14 cellular contexts compared by ENCODE assay signal in the genomic region with DNA sequence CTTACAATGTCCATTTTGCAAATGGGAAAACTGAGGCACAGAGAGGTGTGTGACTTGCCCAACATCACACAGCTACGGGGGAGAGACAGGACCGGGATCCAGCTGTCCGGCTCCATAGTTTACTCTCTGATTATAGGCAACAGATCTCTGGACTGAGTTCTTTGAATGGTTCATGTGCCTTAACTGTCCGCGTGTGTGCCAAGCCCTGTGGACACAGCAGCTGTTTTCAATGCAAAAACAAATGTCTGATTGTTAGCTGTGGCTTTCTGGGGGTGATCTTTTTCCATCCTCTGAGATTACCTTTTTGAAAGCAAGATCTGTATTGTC.
A peak's percentile ranks its signal among the peaks of the same experiment; 100 is the strongest.
DNase-seq lines count a peak whose midpoint lies in the region; ATAC-seq and TF ChIP-seq lines count a peak whose summit lies in the region.
"Had no signal": no experiment of that assay in that cellular context is flagged by ENCODE, and none has a peak within 500 bp of the region (broad histone marks: within the 10 kb centered on the region; RNA-seq: fewer than 3 reads in every experiment).

No MANE protein-coding gene starts in this region.

- H3K27ac ChIP-seq in muscle layer of colon (ENCODE audit: low read depth, low read length), result peak overlapping the region; percentile 83
- peak overlapping the region; percentile 50 to 79 for H3K27ac ChIP-seq in tibial artery
- peak overlapping the region in 1 of 2 donors; percentile 19 for H3K27ac ChIP-seq in ovary

- H3K36me3 ChIP-seq in muscle layer of colon (ENCODE audit: insufficient read depth, low read length) (peaks cover 61% of the 10 kb centered on the region), tibial artery (peaks cover 32 to 59% (median 46%) of the 10 kb centered on the region in 3 donors), ovary (no peaks in the 10 kb centered on the region)

- no peak for TF ChIP-seq EP300 in ovary (IDR thresholded peaks at IDR 0.05)

- TF ChIP-seq POLR2A in ovary (IDR thresholded peaks at IDR 0.05), result no peak

- peak overlapping the region; percentile 13 for H3K27ac Mint-ChIP-seq in endothelial cell (ENCODE audit: unreplicated experiment)
- H3K27ac Mint-ChIP-seq: CD8-positive, alpha-beta T cell; stimulated activated effector memory CD8-positive, alpha-beta T cell treated with anti-CD3 and anti-CD28 coated beads, Interleukin-12 subunit alpha, Interleukin-12 subunit beta, amount 100 ng/mL, for 72 hours had no signal

- TF ChIP-seq CTCF in endothelial cell (IDR thresholded peaks at IDR 0.05; ENCODE audit: unreplicated experiment) (no peak), tibial artery (IDR thresholded peaks at IDR 0.05) (no peak), ovary (IDR thresholded peaks at IDR 0.05) (no peak)

- ATAC-seq in HG02885 (IDR thresholded peaks at IDR 0.05; ENCODE audit: poor library complexity, unreplicated experiment), result peak; percentile 1
- no peak for ATAC-seq in HG03139 (IDR thresholded peaks at IDR 0.05; ENCODE audit: unreplicated experiment)
- ATAC-seq: CD8-positive, alpha-beta T cell; stimulated activated effector memory CD8-positive, alpha-beta T cell treated with anti-CD3 and anti-CD28 coated beads, Interleukin-12 subunit alpha, Interleukin-12 subunit beta, amount 100 ng/mL, for 72 hours had no signal

- 51 to 63% (median 57%) methylated on average over 5 of the region's 5 CpGs for WGBS in ovary, 3 donors

- H3K9me3 Mint-ChIP-seq in endothelial cell (ENCODE audit: unreplicated experiment), result no peaks in the 10 kb centered on the region
- H3K9me3 Mint-ChIP-seq: CD8-positive, alpha-beta T cell; neural crest cell; stimulated activated effector memory CD8-positive, alpha-beta T cell treated with anti-CD3 and anti-CD28 coated beads, Interleukin-12 subunit alpha, Interleukin-12 subunit beta, amount 100 ng/mL, for 72 hours had no signal

- H3K9ac ChIP-seq in muscle layer of colon (ENCODE audit: low read length), result no peak overlapping the region

- DNase-seq in endothelial cell (ENCODE audit: low spot score) (no peak), tibial artery (no peak), OCI-M1 (lab: John Stamatoyannopoulos, UW) (no peak), RKO (ENCODE audit: low spot score) (no peak), ovary (no peak)
- DNase-seq: activated effector memory CD4-positive, alpha-beta T cell treated with anti-CD3 and anti-CD28 coated beads, Interleukin-2, amount 50 U/mL, for 16 hours; CD8-positive, alpha-beta T cell; stimulated activated CD4-positive, alpha-beta T cell treated with anti-CD3 and anti-CD28 coated beads, Interleukin-1b, Interleukin-23, amount 100 ng/mL, for 48 hours; T-helper 2 cell had no signal

- H3K4me3 ChIP-seq in muscle layer of colon (ENCODE audit: low read depth in 1 of 2, low read length in 2 of 2) (no peak overlapping the region), tibial artery (no peak overlapping the region), ovary (no peak overlapping the region)

- H3K4me1 ChIP-seq in muscle layer of colon (ENCODE audit: insufficient read depth, low read length) (peaks cover 100% of the 10 kb centered on the region), tibial artery (peaks cover 0 to 63% (median 39%) of the 10 kb centered on the region in 4 donors), ovary (ENCODE audit: insufficient read depth) (peaks cover 15% of the 10 kb centered on the region)

- no peaks in the 10 kb centered on the region for H3K9me3 ChIP-seq in muscle layer of colon (ENCODE audit: low read length)
- no peaks in the 10 kb centered on the region for H3K9me3 ChIP-seq in tibial artery
- H3K9me3 ChIP-seq in ovary, result no peaks in the 10 kb centered on the region

- peaks cover 2% of the 10 kb centered on the region for H3K4me1 Mint-ChIP-seq in endothelial cell (ENCODE audit: unreplicated experiment)
- H3K4me1 Mint-ChIP-seq: neural crest cell; stimulated activated effector memory CD8-positive, alpha-beta T cell treated with anti-CD3 and anti-CD28 coated beads, Interleukin-12 subunit alpha, Interleukin-12 subunit beta, amount 100 ng/mL, for 72 hours had no signal

- peaks cover 6% of the 10 kb centered on the region for H3K27me3 Mint-ChIP-seq in endothelial cell (ENCODE audit: unreplicated experiment)

- no peak overlapping the region for H3K4me3 Mint-ChIP-seq in endothelial cell (ENCODE audit: unreplicated experiment)
- H3K4me3 Mint-ChIP-seq: CD8-positive, alpha-beta T cell; neural crest cell; stimulated activated effector memory CD8-positive, alpha-beta T cell treated with anti-CD3 and anti-CD28 coated beads, Interleukin-12 subunit alpha, Interleukin-12 subunit beta, amount 100 ng/mL, for 72 hours had no signal

- peaks cover 65% of the 10 kb centered on the region for H3K36me3 Mint-ChIP-seq in endothelial cell (ENCODE audit: low read depth, unreplicated experiment)
- H3K36me3 Mint-ChIP-seq: CD8-positive, alpha-beta T cell; stimulated activated effector memory CD8-positive, alpha-beta T cell treated with anti-CD3 and anti-CD28 coated beads, Interleukin-12 subunit alpha, Interleukin-12 subunit beta, amount 100 ng/mL, for 72 hours had no signal

- no peaks in the 10 kb centered on the region for H3K27me3 ChIP-seq in muscle layer of colon (ENCODE audit: control insufficient read depth in 1 of 2, insufficient read depth in 2 of 2, low read length in 2 of 2)
- H3K27me3 ChIP-seq in tibial artery, result no peaks in the 10 kb centered on the region
- H3K27me3 ChIP-seq in ovary, result no peaks in the 10 kb centered on the region

- intact Hi-C loops in tibial artery (cut with DNase I; ENCODE audit: low total_unique reads), result no loop called here
- intact Hi-C loops in ovary (cut with DNase I), result no loop called here
